Comparison of ENCODE assay signal across 22 cellular contexts in the genomic region with DNA sequence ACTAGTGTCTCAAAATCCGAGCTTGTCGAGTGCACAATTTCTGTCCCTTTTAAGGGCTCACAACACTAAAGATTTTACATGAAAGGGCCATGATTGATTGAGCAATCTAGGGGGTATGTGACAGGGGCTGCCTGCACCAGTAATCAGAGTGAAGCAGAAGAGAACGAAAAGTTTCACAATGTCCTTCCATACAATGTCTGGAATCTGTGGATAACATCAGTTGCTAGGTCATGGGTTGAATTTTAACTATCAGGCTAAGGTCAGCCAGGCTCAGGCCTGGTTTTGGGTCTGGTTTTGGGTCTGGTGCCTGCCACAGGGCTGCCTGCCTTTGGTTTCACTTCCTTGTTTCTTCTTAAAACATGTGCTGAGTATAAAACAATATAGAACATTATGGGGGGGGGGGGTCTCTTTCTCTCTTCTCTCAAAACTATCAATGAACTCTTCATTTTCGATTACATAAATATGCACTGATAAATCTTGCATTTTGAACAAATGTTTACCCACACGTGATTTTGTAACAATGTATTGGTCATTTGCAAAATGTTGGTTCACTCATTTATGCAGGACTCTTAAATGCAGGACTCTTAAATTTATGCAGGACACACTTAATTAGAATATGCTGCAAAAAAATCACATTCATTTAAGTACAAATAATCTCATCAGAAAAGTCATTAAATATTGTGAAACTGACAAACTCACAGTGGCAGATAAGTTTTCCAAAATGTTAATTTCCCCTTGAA.
DNase-seq lines count a peak whose midpoint lies in the region; ATAC-seq, FAIRE-seq and TF ChIP-seq lines count a peak whose summit lies in the region.
"Had no signal": no experiment of that assay in that cellular context is flagged by ENCODE, and none has a peak within 500 bp of the region (broad histone marks: within the 10 kb centered on the region; RNA-seq: fewer than 3 reads in every experiment).

No MANE protein-coding gene starts in this region.

- H3K79me2 ChIP-seq in trophoblast cell (ENCODE audit: control insufficient read depth, insufficient read depth, low read length, poor library complexity) = peaks cover 2% of the 10 kb centered on the region

- H3K27me3 ChIP-seq in bronchial epithelial cell (ENCODE audit: control insufficient read depth, insufficient read depth, low read length) = no peaks in the 10 kb centered on the region
- no peaks in the 10 kb centered on the region for H3K27me3 ChIP-seq in trophoblast cell (ENCODE audit: insufficient read depth, low read length)
- H3K27me3 ChIP-seq: body of pancreas, pancreas had no signal

- H2BK5ac ChIP-seq in trophoblast cell (ENCODE audit: low read depth, low read length, poor library complexity) = no peak overlapping the region

- H3K9ac ChIP-seq in trophoblast cell (ENCODE audit: low read length) = no peak overlapping the region

- no peak overlapping the region for H3K18ac ChIP-seq in trophoblast cell (ENCODE audit: low read length)

- no peak overlapping the region for H4K91ac ChIP-seq in trophoblast cell (ENCODE audit: low read depth, low read length)

- no peak overlapping the region for H2BK12ac ChIP-seq in trophoblast cell (ENCODE audit: low read length)

- WGBS in trophoblast cell (ENCODE audit: extremely low coverage, insufficient coverage, insufficient read length) = no CpG with 5 or more reads among the region's 5 CpGs

- FAIRE-seq in GM12891 (lab: Jason Lieb, UNC) (peak; percentile 72), bronchial epithelial cell (lab: Jason Lieb, UNC) (peak; percentile 36)
- FAIRE-seq: frontal cortex, HTR-8/SVneo, pancreas had no signal

- H2BK120ac ChIP-seq in trophoblast cell (ENCODE audit: insufficient read depth, low read length, poor library complexity) = no peak overlapping the region

- ATAC-seq in stimulated activated naive CD8-positive, alpha-beta T cell treated with anti-CD3 and anti-CD28 coated beads, Interleukin-15, Interleukin-2, amounts not matched to agents 100 U/mL and 50 U/mL, for 24 hours = no peak
- ATAC-seq in HG03457 (IDR thresholded peaks at IDR 0.05; ENCODE audit: unreplicated experiment) = no peak
- ATAC-seq: body of pancreas, Panc1, pancreas had no signal

- no peaks in the 10 kb centered on the region for H3K9me3 ChIP-seq in trophoblast cell (ENCODE audit: insufficient read depth, low read depth, low read length)
- H3K9me3 ChIP-seq: body of pancreas, pancreas had no signal

- no peak overlapping the region for H2AK5ac ChIP-seq in trophoblast cell (ENCODE audit: low read length)

- H3K4me2 ChIP-seq in trophoblast cell (ENCODE audit: low read length) = peak overlapping the region; percentile 12

- no peak overlapping the region for H4K12ac ChIP-seq in trophoblast cell (ENCODE audit: low read depth, low read length)

- H3K4me3 ChIP-seq in NB4 (ENCODE audit: low read depth, low read length) (no peak overlapping the region), bronchial epithelial cell (ENCODE audit: low read depth, low read length) (no peak overlapping the region), trophoblast cell (ENCODE audit: low read depth, low read length) (no peak overlapping the region)
- H3K4me3 ChIP-seq: body of pancreas, pancreas, skin epidermis had no signal

- H4K8ac ChIP-seq in trophoblast cell (ENCODE audit: low read depth, low read length) = no peak overlapping the region

- no peak overlapping the region for H3K23ac ChIP-seq in trophoblast cell (ENCODE audit: low read length)

- no peaks in the 10 kb centered on the region for H3K36me3 ChIP-seq in bronchial epithelial cell (ENCODE audit: control insufficient read depth, insufficient read depth, low read length)
- no peaks in the 10 kb centered on the region for H3K36me3 ChIP-seq in trophoblast cell (ENCODE audit: control insufficient read depth in 1 of 2, insufficient read depth in 2 of 2, low read length in 2 of 2)
- H3K36me3 ChIP-seq: pancreas had no signal

- TF ChIP-seq POLR2A in GM12891 (IDR thresholded peaks at IDR 0.05; ENCODE audit: low read depth, low read length) (no peak), NB4 (IDR thresholded peaks at IDR 0.05; ENCODE audit: extremely low read depth, insufficient read length) (no peak)

- H3K14ac ChIP-seq in trophoblast cell (ENCODE audit: low read length) = no peak overlapping the region

- H3K27ac ChIP-seq in trophoblast cell (ENCODE audit: low read depth, low read length) = peak overlapping the region; percentile 94
- H3K27ac ChIP-seq: C4-2B, pancreas, skin epidermis, VCaP had no signal

- TF ChIP-seq CTCF in NB4 (IDR thresholded peaks at IDR 0.05; ENCODE audit: low read depth, low read length) (no peak), bronchial epithelial cell (IDR thresholded peaks at IDR 0.05; ENCODE audit: insufficient read depth, low read length, severe bottlenecking) (no peak)

- DNase-seq in GM12891 (ENCODE audit: insufficient read length, low spot score) = no peak
- peak; percentile 37 for DNase-seq in NB4 (ENCODE audit: low read depth)
- DNase-seq in bronchial epithelial cell (ENCODE audit: low read depth) = no peak
- DNase-seq in trophoblast cell = peak; percentile 31 to 89
- no peak for DNase-seq in stimulated activated naive CD8-positive, alpha-beta T cell treated with anti-CD3 and anti-CD28 coated beads, Interleukin-15, Interleukin-2, amounts not matched to agents 100 U/mL and 50 U/mL, for 24 hours
- no peak for DNase-seq in SIG-M5 treated with dmso at 0.1 percent for 504 hours (lab: John Stamatoyannopoulos, UW; ENCODE audit: unreplicated experiment)
- no peak for DNase-seq in NCI-H2171 treated with DMSO at 0.1 percent for 48 hours (lab: John Stamatoyannopoulos, UW)
- DNase-seq: activated CD4-positive, alpha-beta memory T cell treated with anti-CD3 and anti-CD28 coated beads for 36 hours; activated T-cell treated with anti-CD3 and anti-CD28 coated beads, Interleukin-2, amount 50 U/mL, for 1 hour; dermis blood vessel endothelial cell; DMS153; NCI-H2081; NCI-H526 had no signal

- peaks cover 3 to 8% of the 10 kb centered on the region in 2 experiments for H3K4me1 ChIP-seq in trophoblast cell (ENCODE audit: control insufficient read depth in 1 of 2, insufficient read depth in 2 of 2, low read length in 2 of 2)

- H2AFZ ChIP-seq in trophoblast cell (ENCODE audit: insufficient read depth, low read length, poor library complexity) = no peak overlapping the region

- no peak overlapping the region for H3K4ac ChIP-seq in trophoblast cell (ENCODE audit: low read depth, low read length)

- peaks cover 15% of the 10 kb centered on the region for H3K79me1 ChIP-seq in trophoblast cell (ENCODE audit: low read length)

TF ChIP-seq in GM12891, 5 proteins besides CTCF, POLR2A, EP300 and RAD21:
- TF ChIP-seq SPI1 (IDR thresholded peaks at IDR 0.05; ENCODE audit: low read depth, low read length) (peak; percentile 91), POU2F2 (IDR thresholded peaks at IDR 0.05; ENCODE audit: low read depth, low read length) (no peak)

Comparison
In these comparisons a context has a peak if more than half of its experiments do, and no peak if none do; other contexts are left out.
1. DNase-seq: peak in NB4 (single experiment) and trophoblast cell (2 of 2); none in GM12891 (single experiment), bronchial epithelial cell (single experiment), stimulated activated naive CD8-positive, alpha-beta T cell treated with anti-CD3 and anti-CD28 coated beads, Interleukin-15, Interleukin-2, amounts not matched to agents 100 U/mL and 50 U/mL, for 24 hours (single experiment), SIG-M5 treated with dmso at 0.1 percent for 504 hours (single experiment) and NCI-H2171 treated with DMSO at 0.1 percent for 48 hours (single experiment).